ENCODE assay signal across 22 cellular contexts in the genomic region with DNA sequence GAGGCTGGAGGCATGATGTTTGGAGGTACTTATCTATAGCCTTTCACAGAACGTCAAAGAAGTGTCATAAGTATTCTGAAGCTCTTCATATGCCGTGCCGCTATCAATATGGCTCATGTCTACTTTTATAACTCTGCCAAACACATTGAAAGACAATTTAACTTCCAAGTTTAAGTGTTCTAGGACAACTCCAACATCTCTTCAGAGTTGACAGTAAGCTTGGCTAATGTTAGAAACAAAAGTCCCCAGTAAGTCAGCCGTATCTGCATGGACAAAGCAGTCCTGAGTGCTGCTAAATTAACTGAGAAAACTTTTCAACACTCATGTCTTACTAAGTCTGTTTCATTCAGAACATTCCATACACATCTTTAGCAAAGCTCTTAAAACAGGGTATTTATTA.
"Had no signal": no experiment of that assay in that cellular context is flagged by ENCODE, and none has a peak within 500 bp of the region (broad histone marks: within the 10 kb centered on the region; RNA-seq: fewer than 3 reads in every experiment).

No MANE protein-coding gene starts in this region.

- H3K4me2 ChIP-seq: neural progenitor cell had no signal

- H3K27ac ChIP-seq: coronary artery, left lung, neural progenitor cell, ovary, psoas muscle, right lobe of liver, thyroid gland had no signal

- H3K27me3 Mint-ChIP-seq: activated CD4-positive, alpha-beta memory T cell treated with anti-CD3 and anti-CD28 coated beads, Interleukin-2, amount 10 ng/mL, durations not matched to agents 7 days and 5 days; activated CD8-positive, alpha-beta memory T cell treated with anti-CD3 and anti-CD28 coated beads, Interleukin-2, amount 10 ng/mL, durations not matched to agents 7 days and 5 days; activated naive CD4-positive, alpha-beta T cell treated with anti-CD3 and anti-CD28 coated beads, Interleukin-2, amount 50 U/mL, for 24 hours; naive thymus-derived CD4-positive, alpha-beta T cell had no signal

- ATAC-seq: activated CD8-positive, alpha-beta memory T cell treated with anti-CD3 and anti-CD28 coated beads, Interleukin-2, amount 10 ng/mL, durations not matched to agents 7 days and 5 days; left lung; naive thymus-derived CD4-positive, alpha-beta T cell; psoas muscle; right lobe of liver had no signal

- H2AFZ ChIP-seq: neural progenitor cell had no signal

- H3K27ac Mint-ChIP-seq: activated CD4-positive, alpha-beta memory T cell treated with anti-CD3 and anti-CD28 coated beads, Interleukin-2, amount 10 ng/mL, durations not matched to agents 7 days and 5 days; activated CD8-positive, alpha-beta memory T cell treated with anti-CD3 and anti-CD28 coated beads, Interleukin-2, amount 10 ng/mL, durations not matched to agents 7 days and 5 days; activated naive CD4-positive, alpha-beta T cell treated with anti-CD3 and anti-CD28 coated beads, Interleukin-2, amount 50 U/mL, for 24 hours; neural progenitor cell had no signal

- H3K27me3 ChIP-seq: ascending aorta, left lung, neural progenitor cell, ovary, right lobe of liver, thyroid gland had no signal

- H3K9me3 ChIP-seq: ascending aorta, left lung, ovary, psoas muscle, right lobe of liver, thyroid gland had no signal

- DNase-seq: activated CD4-positive, alpha-beta memory T cell treated with anti-CD3 and anti-CD28 coated beads, Interleukin-2, amount 10 ng/mL, durations not matched to agents 7 days and 5 days; activated CD4-positive, alpha-beta T cell treated with anti-CD3 and anti-CD28 coated beads for 48 hours; activated CD4-positive, CD25-positive, alpha-beta regulatory T cell; activated CD8-positive, alpha-beta memory T cell treated with anti-CD3 and anti-CD28 coated beads, Interleukin-2, amount 10 ng/mL, durations not matched to agents 7 days and 5 days; activated gamma-delta T cell; erythroblast; foreskin melanocyte; glutamatergic neuron; kidney; left lung; naive thymus-derived CD4-positive, alpha-beta T cell; ovary; psoas muscle; right lobe of liver; small intestine; stimulated activated CD4-positive, alpha-beta T cell treated with anti-CD3 and anti-CD28 coated beads, Interleukin-4, amount 100 ng/mL, for 1 hour; T-helper 9 cell; thyroid gland had no signal

- H3K36me3 ChIP-seq: neural progenitor cell, ovary, right lobe of liver, thyroid gland had no signal

- H3K4me3 Mint-ChIP-seq: activated CD4-positive, alpha-beta memory T cell treated with anti-CD3 and anti-CD28 coated beads, Interleukin-2, amount 10 ng/mL, durations not matched to agents 7 days and 5 days; activated CD8-positive, alpha-beta memory T cell treated with anti-CD3 and anti-CD28 coated beads, Interleukin-2, amount 10 ng/mL, durations not matched to agents 7 days and 5 days; neural progenitor cell had no signal

- H3K4me3 ChIP-seq: ascending aorta, coronary artery, left lung, neural progenitor cell, ovary, psoas muscle, right lobe of liver, thyroid gland had no signal

- H3K9me3 Mint-ChIP-seq: activated CD4-positive, alpha-beta memory T cell treated with anti-CD3 and anti-CD28 coated beads, Interleukin-2, amount 10 ng/mL, durations not matched to agents 7 days and 5 days; activated naive CD4-positive, alpha-beta T cell treated with anti-CD3 and anti-CD28 coated beads, Interleukin-2, amount 50 U/mL, for 24 hours; naive thymus-derived CD4-positive, alpha-beta T cell; neural progenitor cell had no signal
